5 cellular contexts compared by ENCODE assay signal in genomic region chr20:24566656-24567055, GRCh38.
"Had no signal": no experiment of that assay in that cellular context is flagged by ENCODE, and none has a peak within 500 bp of the region (broad histone marks: within the 10 kb centered on the region; RNA-seq: fewer than 3 reads in every experiment).

No MANE protein-coding gene starts in this region.

- H3K4me3 ChIP-seq: GM23338 had no signal

- H3K27ac Mint-ChIP-seq: GM23338, IgD-negative memory B cell had no signal

- H3K4me1 Mint-ChIP-seq: GM23338 had no signal

- H3K4me3 Mint-ChIP-seq: GM23338, H9, IgD-negative memory B cell had no signal

- ATAC-seq: GM23338, HepG2 had no signal

- H3K36me3 Mint-ChIP-seq: IgD-negative memory B cell had no signal

- DNase-seq: HCEC 1CT had no signal
